In genomic region chr19:6478815-6479214, GRCh38 we compare ENCODE assay signal across 27 cellular contexts. TPM values are rescaled to one million over a fixed set of nuclear protein-coding genes. Genes with fewer than 3 reads are reported as not detected.
"Had no signal": no experiment of that assay in that cellular context is flagged by ENCODE, and none has a peak within 500 bp of the region (broad histone marks: within the 10 kb centered on the region; RNA-seq: fewer than 3 reads in every experiment).

No MANE protein-coding gene starts in this region.

- H3K36me3 ChIP-seq: brain microvascular endothelial cell, SJCRH30 had no signal

- H3K4me1 ChIP-seq: SJCRH30 had no signal

- H3K27ac Mint-ChIP-seq: activated naive CD8-positive, alpha-beta T cell treated with anti-CD3 and anti-CD28 coated beads for 36 hours; activated T-helper 2 cell treated with anti-CD3 and anti-CD28 coated beads, Interferon-gamma antibody, Interleukin-2, Interleukin-4, amounts not matched to agents 10 μg/mL and 5 μg/mL and 100 μg/mL, durations not matched to agents 14 hours and 24 hours and 36 hours; T-helper 1 cell treated with Interleukin-12 subunit alpha and Interleukin-12 subunit beta and Interleukin-4 antibody, amounts not matched to agents 30 μg/mL and 1 μg/mL, for 36 hours had no signal

- H3K27ac ChIP-seq: brain microvascular endothelial cell, Peyer's patch, RWPE1, SJCRH30 had no signal

- H3K9me3 ChIP-seq: Peyer's patch, SJCRH30, SK-N-SH had no signal

- DNase-seq: activated CD4-positive, alpha-beta T cell treated with anti-CD3 and anti-CD28 coated beads for 48 hours; activated CD4-positive, alpha-beta T cell treated with anti-CD3 and anti-CD28 coated beads, Interleukin-2, amount 50 U/mL, for 48 hours; activated CD8-positive, alpha-beta memory T cell treated with anti-CD3 and anti-CD28 coated beads for 24 hours; activated gamma-delta T cell treated with Interleukin-2 at 50 U/mL for 16 hours; activated naive CD4-positive, alpha-beta T cell treated with anti-CD3 and anti-CD28 coated beads, Interleukin-2, amount 10 ng/mL, durations not matched to agents 7 days and 5 days; activated naive CD8-positive, alpha-beta T cell treated with anti-CD3 and anti-CD28 coated beads for 36 hours; activated T-cell treated with anti-CD3 and anti-CD28 coated beads, Interleukin-2, amount 50 U/mL, for 48 hours; brain microvascular endothelial cell; NCI-H1092; NCI-H1436; NCI-H1694 treated with DMSO at 0.1 percent for 48 hours; NCI-H2029 treated with DMSO at 0.1 percent for 48 hours; NCI-H345; NCI-H510A treated with DMSO at 0.1 percent for 48 hours; NCI-H69; NK-92 treated with Interleukin-12 subunit alpha and Interleukin-12 subunit beta, amount 100 ng/mL, for 24 hours; Peyer's patch; Right ventricle myocardium superior; SJCRH30; SK-N-SH; SW 1271 had no signal

- H3K27me3 Mint-ChIP-seq: activated naive CD4-positive, alpha-beta T cell treated with anti-CD3 and anti-CD28 coated beads, Interleukin-2, amount 10 ng/mL, durations not matched to agents 7 days and 5 days; activated naive CD8-positive, alpha-beta T cell treated with anti-CD3 and anti-CD28 coated beads for 36 hours had no signal

- ATAC-seq: activated CD4-positive, CD25-positive, alpha-beta regulatory T cell treated with anti-CD3 and anti-CD28 coated beads, Interleukin-2, amount 50 U/mL, for 24 hours had no signal

- H3K27me3 ChIP-seq: brain microvascular endothelial cell, Peyer's patch, SJCRH30 had no signal

- H3K4me3 Mint-ChIP-seq: activated naive CD8-positive, alpha-beta T cell treated with anti-CD3 and anti-CD28 coated beads for 36 hours; T-helper 1 cell treated with Interleukin-12 subunit alpha and Interleukin-12 subunit beta and Interleukin-4 antibody, amounts not matched to agents 30 μg/mL and 1 μg/mL, for 36 hours had no signal

- H3K4me3 ChIP-seq: Peyer's patch, SJCRH30 had no signal

- H3K9me3 Mint-ChIP-seq: activated naive CD4-positive, alpha-beta T cell treated with anti-CD3 and anti-CD28 coated beads, Interleukin-2, amount 10 ng/mL, durations not matched to agents 7 days and 5 days; activated naive CD8-positive, alpha-beta T cell treated with anti-CD3 and anti-CD28 coated beads for 36 hours; activated T-helper 2 cell treated with anti-CD3 and anti-CD28 coated beads, Interferon-gamma antibody, Interleukin-2, Interleukin-4, amounts not matched to agents 10 μg/mL and 5 μg/mL and 100 μg/mL, durations not matched to agents 14 hours and 24 hours and 36 hours; T-helper 1 cell treated with Interleukin-12 subunit alpha and Interleukin-12 subunit beta and Interleukin-4 antibody, amounts not matched to agents 30 μg/mL and 1 μg/mL, for 36 hours had no signal

RNA-seq across cellular contexts. Expression of gene DENND1C, which starts 2.8 kb away (rescaled TPM):
- total RNA-seq: MCF 10A, SJCRH30 had no signal

RNA-seq across cellular contexts. Expression of gene CRB3, which starts 14.7 kb away (rescaled TPM):
- total RNA-seq: cardiac septum, Right ventricle myocardium superior, SJCRH30 had no signal
- polyA plus RNA-seq: SK-N-SH had no signal

RNA-seq across cellular contexts. Expression of gene TUBB4A, which starts 23.3 kb away (rescaled TPM):
- total RNA-seq: MCF 10A, SJCRH30 had no signal

RNA-seq across cellular contexts. Expression of gene SLC25A41, which starts 45.3 kb away (rescaled TPM):
- total RNA-seq: MCF 10A, Right ventricle myocardium superior had no signal
